1 cellular context compared by ENCODE assay signal in the genomic region with DNA sequence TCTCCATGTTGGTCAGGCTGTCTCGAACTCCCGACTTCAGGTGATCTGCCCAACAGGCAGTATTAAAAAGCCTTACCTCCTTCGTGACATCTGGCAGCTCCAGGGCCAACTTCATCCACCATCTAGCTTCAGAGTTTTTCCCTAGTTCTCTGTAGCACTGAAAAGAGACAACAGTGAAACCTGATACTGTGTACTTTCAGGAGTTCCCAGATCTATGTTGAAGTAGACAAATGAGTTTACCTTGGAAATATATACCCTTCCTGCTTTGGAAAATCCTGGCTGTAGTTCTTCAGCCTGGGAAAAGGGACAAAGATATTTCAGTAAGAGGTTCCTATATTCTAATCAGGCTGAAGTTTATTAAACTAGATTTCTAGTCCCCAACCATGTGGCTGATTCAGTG.
TF ChIP-seq lines count a peak whose summit lies in the region.

No MANE protein-coding gene starts in this region.

TF ChIP-seq in IMR-90, 13 proteins besides CTCF, POLR2A, EP300 and RAD21 (continued from another document):
- no peak for TF ChIP-seq MAZ (IDR thresholded peaks at IDR 0.05; ENCODE audit: borderline replicate concordance, low read depth, low read length)
- TF ChIP-seq SMC3 (IDR thresholded peaks at IDR 0.05; ENCODE audit: low read depth, low read length), result no peak
- no peak for TF ChIP-seq RFX5 (IDR thresholded peaks at IDR 0.05; ENCODE audit: low read depth, low read length)
- no peak for TF ChIP-seq FOS (IDR thresholded peaks at IDR 0.05; ENCODE audit: low read depth, low read length)
- TF ChIP-seq CHD1 (IDR thresholded peaks at IDR 0.05; ENCODE audit: low read depth, low read length), result no peak
- TF ChIP-seq CEBPB (IDR thresholded peaks at IDR 0.05; ENCODE audit: low read depth, low read length), result no peak
- no peak for TF ChIP-seq MXI1 (IDR thresholded peaks at IDR 0.05; ENCODE audit: borderline replicate concordance, low read depth, low read length)
